ENCODE assay signal across 1 cellular context in the genomic region with DNA sequence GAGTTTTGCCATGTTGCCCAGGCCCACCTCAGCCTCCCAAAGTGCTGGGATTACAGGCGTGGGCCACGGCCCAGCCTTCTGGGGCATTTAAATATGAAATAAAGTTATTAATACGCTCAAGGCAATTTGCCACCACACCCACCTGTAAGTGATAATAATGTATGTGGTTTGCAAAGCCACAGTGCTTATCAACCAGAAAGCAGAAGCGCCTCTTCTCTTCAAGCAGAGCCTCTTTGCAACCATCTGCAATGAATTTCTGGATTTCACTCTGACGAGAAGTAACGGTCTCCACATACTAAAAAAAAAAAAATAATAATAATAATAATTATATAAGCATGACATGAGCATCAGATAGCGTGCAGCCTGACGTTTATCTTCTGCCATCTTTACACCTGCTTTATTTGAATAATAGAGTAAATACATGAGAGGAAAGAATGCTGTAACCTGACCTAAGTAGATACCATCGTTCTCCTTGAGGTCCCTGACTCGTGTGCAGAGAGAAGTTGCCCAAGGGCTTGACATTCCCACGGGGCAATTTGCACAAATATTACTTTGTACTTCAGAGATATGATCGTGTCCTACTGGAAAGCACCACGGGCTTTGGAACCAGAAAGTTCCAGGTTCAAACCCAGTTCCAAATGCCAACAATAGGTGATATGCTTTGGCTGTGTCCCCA.
TF ChIP-seq lines count a peak whose summit lies in the region.

No MANE protein-coding gene starts in this region.

TF ChIP-seq in K562, 482 proteins besides CTCF, POLR2A, EP300 and RAD21 (continued from another document):
- no peak for TF ChIP-seq JUN (IDR thresholded peaks at IDR 0.05; ENCODE audit: borderline replicate concordance, low read depth, low read length)
- no peak for TF ChIP-seq JUN (CRISPR knock-in tag; IDR thresholded peaks at IDR 0.05; ENCODE audit: borderline replicate concordance)
- no peak for TF ChIP-seq MTF1 (CRISPR knock-in tag; IDR thresholded peaks at IDR 0.05; ENCODE audit: borderline replicate concordance)
- TF ChIP-seq, protein P1, sequence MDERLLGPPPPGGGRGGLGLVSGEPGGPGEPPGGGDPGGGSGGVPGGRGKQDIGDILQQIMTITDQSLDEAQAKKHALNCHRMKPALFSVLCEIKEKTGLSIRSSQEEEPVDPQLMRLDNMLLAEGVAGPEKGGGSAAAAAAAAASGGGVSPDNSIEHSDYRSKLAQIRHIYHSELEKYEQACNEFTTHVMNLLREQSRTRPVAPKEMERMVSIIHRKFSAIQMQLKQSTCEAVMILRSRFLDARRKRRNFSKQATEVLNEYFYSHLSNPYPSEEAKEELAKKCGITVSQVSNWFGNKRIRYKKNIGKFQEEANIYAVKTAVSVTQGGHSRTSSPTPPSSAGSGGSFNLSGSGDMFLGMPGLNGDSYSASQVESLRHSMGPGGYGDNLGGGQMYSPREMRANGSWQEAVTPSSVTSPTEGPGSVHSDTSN (CRISPR knock-in tag; IDR thresholded peaks at IDR 0.05; ENCODE audit: low read depth), result no peak
- TF ChIP-seq, protein P1 (tag; conservative IDR thresholded peaks at IDR 0.05; ENCODE audit: low read depth), result no peak
- TF ChIP-seq CEBPG (CRISPR knock-in tag; IDR thresholded peaks at IDR 0.05), result peak; percentile 61
- TF ChIP-seq CEBPG (tag; conservative IDR thresholded peaks at IDR 0.05 in 1 of 2, IDR thresholded peaks at IDR 0.05 in 1 of 2), result no peak
- TF ChIP-seq TEAD4 (IDR thresholded peaks at IDR 0.05; ENCODE audit: low read length), result peak; percentile 74; the same call in 1 of the 2 replicates
- TF ChIP-seq TEAD4 (CRISPR knock-in tag; IDR thresholded peaks at IDR 0.05; ENCODE audit: borderline replicate concordance), result no peak
- TF ChIP-seq TCF3 (CRISPR knock-in tag; IDR thresholded peaks at IDR 0.05), result peak; percentile 66
- no peak for TF ChIP-seq MTA1 (IDR thresholded peaks at IDR 0.05; ENCODE audit: borderline replicate concordance)
- peak; percentile 66; the same call in 1 of the 2 replicates for TF ChIP-seq SPI1 (IDR thresholded peaks at IDR 0.05; ENCODE audit: borderline replicate concordance, low read depth, low read length)
- TF ChIP-seq SAP30 (IDR thresholded peaks at IDR 0.05; ENCODE audit: borderline replicate concordance, insufficient read depth, low read depth, low read length, poor library complexity, severe bottlenecking), result no peak
- no peak for TF ChIP-seq ZNF24 (IDR thresholded peaks at IDR 0.05)
- TF ChIP-seq, protein P2, sequence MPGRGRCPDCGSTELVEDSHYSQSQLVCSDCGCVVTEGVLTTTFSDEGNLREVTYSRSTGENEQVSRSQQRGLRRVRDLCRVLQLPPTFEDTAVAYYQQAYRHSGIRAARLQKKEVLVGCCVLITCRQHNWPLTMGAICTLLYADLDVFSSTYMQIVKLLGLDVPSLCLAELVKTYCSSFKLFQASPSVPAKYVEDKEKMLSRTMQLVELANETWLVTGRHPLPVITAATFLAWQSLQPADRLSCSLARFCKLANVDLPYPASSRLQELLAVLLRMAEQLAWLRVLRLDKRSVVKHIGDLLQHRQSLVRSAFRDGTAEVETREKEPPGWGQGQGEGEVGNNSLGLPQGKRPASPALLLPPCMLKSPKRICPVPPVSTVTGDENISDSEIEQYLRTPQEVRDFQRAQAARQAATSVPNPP (IDR thresholded peaks at IDR 0.05; ENCODE audit: borderline replicate concordance, insufficient read depth, insufficient read length), result no peak
- TF ChIP-seq BRD4 (IDR thresholded peaks at IDR 0.05), result no peak
- no peak for TF ChIP-seq CCNT2 (IDR thresholded peaks at IDR 0.05; ENCODE audit: borderline replicate concordance, extremely low read depth, insufficient read length, low read depth, low read length)
- TF ChIP-seq GTF2A2 (tag; IDR thresholded peaks at IDR 0.05), result no peak
- no peak for TF ChIP-seq ILK (tag; IDR thresholded peaks at IDR 0.05; ENCODE audit: borderline replicate concordance, low read depth)
- TF ChIP-seq, protein P3, sequence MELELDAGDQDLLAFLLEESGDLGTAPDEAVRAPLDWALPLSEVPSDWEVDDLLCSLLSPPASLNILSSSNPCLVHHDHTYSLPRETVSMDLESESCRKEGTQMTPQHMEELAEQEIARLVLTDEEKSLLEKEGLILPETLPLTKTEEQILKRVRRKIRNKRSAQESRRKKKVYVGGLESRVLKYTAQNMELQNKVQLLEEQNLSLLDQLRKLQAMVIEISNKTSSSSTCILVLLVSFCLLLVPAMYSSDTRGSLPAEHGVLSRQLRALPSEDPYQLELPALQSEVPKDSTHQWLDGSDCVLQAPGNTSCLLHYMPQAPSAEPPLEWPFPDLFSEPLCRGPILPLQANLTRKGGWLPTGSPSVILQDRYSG (tag; conservative IDR thresholded peaks at IDR 0.05; ENCODE audit: low read depth), result no peak
- TF ChIP-seq, protein P4, sequence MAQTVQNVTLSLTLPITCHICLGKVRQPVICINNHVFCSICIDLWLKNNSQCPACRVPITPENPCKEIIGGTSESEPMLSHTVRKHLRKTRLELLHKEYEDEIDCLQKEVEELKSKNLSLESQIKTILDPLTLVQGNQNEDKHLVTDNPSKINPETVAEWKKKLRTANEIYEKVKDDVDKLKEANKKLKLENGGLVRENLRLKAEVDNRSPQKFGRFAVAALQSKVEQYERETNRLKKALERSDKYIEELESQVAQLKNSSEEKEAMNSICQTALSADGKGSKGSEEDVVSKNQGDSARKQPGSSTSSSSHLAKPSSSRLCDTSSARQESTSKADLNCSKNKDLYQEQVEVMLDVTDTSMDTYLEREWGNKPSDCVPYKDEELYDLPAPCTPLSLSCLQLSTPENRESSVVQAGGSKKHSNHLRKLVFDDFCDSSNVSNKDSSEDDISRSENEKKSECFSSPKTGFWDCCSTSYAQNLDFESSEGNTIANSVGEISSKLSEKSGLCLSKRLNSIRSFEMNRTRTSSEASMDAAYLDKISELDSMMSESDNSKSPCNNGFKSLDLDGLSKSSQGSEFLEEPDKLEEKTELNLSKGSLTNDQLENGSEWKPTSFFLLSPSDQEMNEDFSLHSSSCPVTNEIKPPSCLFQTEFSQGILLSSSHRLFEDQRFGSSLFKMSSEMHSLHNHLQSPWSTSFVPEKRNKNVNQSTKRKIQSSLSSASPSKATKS (CRISPR knock-in tag; IDR thresholded peaks at IDR 0.05), result no peak
- TF ChIP-seq, protein P5, sequence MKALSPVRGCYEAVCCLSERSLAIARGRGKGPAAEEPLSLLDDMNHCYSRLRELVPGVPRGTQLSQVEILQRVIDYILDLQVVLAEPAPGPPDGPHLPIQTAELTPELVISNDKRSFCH (CRISPR knock-in tag; IDR thresholded peaks at IDR 0.05), result no peak
- TF ChIP-seq, protein P5 (tag; IDR thresholded peaks at IDR 0.05), result no peak
- TF ChIP-seq ARID1B (IDR thresholded peaks at IDR 0.05), result peak; percentile 13; the same call in 1 of the 2 replicates
- TF ChIP-seq ZNF175 (CRISPR knock-in tag; IDR thresholded peaks at IDR 0.05; ENCODE audit: low read depth), result no peak
- no peak for TF ChIP-seq BMI1 (IDR thresholded peaks at IDR 0.05; ENCODE audit: low read length)
- TF ChIP-seq, protein P6, sequence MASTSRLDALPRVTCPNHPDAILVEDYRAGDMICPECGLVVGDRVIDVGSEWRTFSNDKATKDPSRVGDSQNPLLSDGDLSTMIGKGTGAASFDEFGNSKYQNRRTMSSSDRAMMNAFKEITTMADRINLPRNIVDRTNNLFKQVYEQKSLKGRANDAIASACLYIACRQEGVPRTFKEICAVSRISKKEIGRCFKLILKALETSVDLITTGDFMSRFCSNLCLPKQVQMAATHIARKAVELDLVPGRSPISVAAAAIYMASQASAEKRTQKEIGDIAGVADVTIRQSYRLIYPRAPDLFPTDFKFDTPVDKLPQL (IDR thresholded peaks at IDR 0.05; ENCODE audit: extremely low read depth, insufficient read length), result no peak
- no peak for TF ChIP-seq NEUROD1 (IDR thresholded peaks at IDR 0.05; ENCODE audit: borderline replicate concordance, low read depth, low read length, partially characterized antibody)
- peak; percentile 34; the same call in 1 of the 2 replicates for TF ChIP-seq KLF16 (IDR thresholded peaks at IDR 0.05)
- TF ChIP-seq CBFA2T3 (IDR thresholded peaks at IDR 0.05), result peak; percentile 32; the same call in 1 of the 2 replicates
- TF ChIP-seq ZNF766 (CRISPR knock-in tag; conservative IDR thresholded peaks at IDR 0.05), result 0 out of 2 replicates have a peak, but pooled peaks have one; percentile 73
- TF ChIP-seq SOX6 (IDR thresholded peaks at IDR 0.05), result no peak
- TF ChIP-seq POLR3A (IDR thresholded peaks at IDR 0.05; ENCODE audit: borderline replicate concordance, extremely low read depth, insufficient read depth, insufficient read length), result no peak
- no peak for TF ChIP-seq HNRNPH1 (optimal IDR thresholded peaks at IDR 0.05; ENCODE audit: low read depth, low read length)
- no peak for TF ChIP-seq ZFP30 (CRISPR knock-in tag; IDR thresholded peaks at IDR 0.05; ENCODE audit: borderline replicate concordance)
- TF ChIP-seq PCBP1 (IDR thresholded peaks at IDR 0.05; ENCODE audit: low read depth, low read length, poor library complexity, severe bottlenecking), result no peak
- TF ChIP-seq NONO (IDR thresholded peaks at IDR 0.05; ENCODE audit: low read depth in 2 of 2, low read length in 1 of 2), result no peak
- peak; percentile 24 for TF ChIP-seq TAL1 (IDR thresholded peaks at IDR 0.05)
TF ChIP-seq in K562: peak in this region for 9.
